Comparison of ENCODE assay signal across 12 cellular contexts in genomic region chr14:68444449-68445168, GRCh38.
DNase-seq lines count a peak whose midpoint lies in the region; ATAC-seq, FAIRE-seq and TF ChIP-seq lines count a peak whose summit lies in the region.
"Had no signal": no experiment of that assay in that cellular context is flagged by ENCODE, and none has a peak within 500 bp of the region (broad histone marks: within the 10 kb centered on the region; RNA-seq: fewer than 3 reads in every experiment).

No MANE protein-coding gene starts in this region.

- H3K36me3 ChIP-seq in heart left ventricle (no peaks in the 10 kb centered on the region), skeletal muscle satellite cell (ENCODE audit: insufficient read depth, low read length) (no peaks in the 10 kb centered on the region)

- DNase-seq in H54 (ENCODE audit: insufficient read length, low spot score) (no peak), SW480 (ENCODE audit: low spot score) (peak; percentile 69), heart left ventricle (peak in 4 of 5 donors; percentile 31 to 60 (median 41)), NCI-H128 (lab: John Stamatoyannopoulos, UW; ENCODE audit: unreplicated experiment) (no peak)
- no peak for DNase-seq in stimulated activated naive CD4-positive, alpha-beta T cell (lab: John Stamatoyannopoulos, UW)
- DNase-seq: activated T-cell treated with anti-CD3 and anti-CD28 coated beads, Interleukin-2, amount 50 U/mL, for 72 hours; cortex of kidney; NCI-H526 had no signal

- H3K4me1 ChIP-seq in heart left ventricle = peaks cover 0 to 33% (median 9%) of the 10 kb centered on the region in 12 donors
- H3K4me1 ChIP-seq in skeletal muscle satellite cell (ENCODE audit: control insufficient read depth, insufficient read depth, low read length) = peaks cover 26% of the 10 kb centered on the region
- H3K4me1 ChIP-seq: parathyroid adenoma had no signal

- ATAC-seq in heart left ventricle = peak in 2 of 4 donors; percentile 68 to 70
- ATAC-seq in GM21515 (IDR thresholded peaks at IDR 0.05; ENCODE audit: unreplicated experiment) = no peak
- no peak for ATAC-seq in GM18511 (IDR thresholded peaks at IDR 0.05; ENCODE audit: unreplicated experiment)
- ATAC-seq: activated T-cell treated with anti-CD3 and anti-CD28 coated beads, Interleukin-2, amount 50 U/mL, for 72 hours had no signal

- H3K9ac ChIP-seq in skeletal muscle satellite cell (ENCODE audit: low read depth, low read length) = no peak overlapping the region
- H3K9ac ChIP-seq: parathyroid adenoma had no signal

- H3K27ac ChIP-seq in heart left ventricle = no peak overlapping the region
- H3K27ac ChIP-seq: parathyroid adenoma had no signal

- H3K4me2 ChIP-seq in skeletal muscle satellite cell (ENCODE audit: low read length) = peak overlapping the region; percentile 10

- H3K27me3 ChIP-seq in heart left ventricle (no peaks in the 10 kb centered on the region), skeletal muscle satellite cell (ENCODE audit: control insufficient read depth, insufficient read depth, low read length) (no peaks in the 10 kb centered on the region)

- intact Hi-C loops in heart left ventricle (cut with DNase I) = no loop called here

- TF ChIP-seq POLR2A in H54 (IDR thresholded peaks at IDR 0.05; ENCODE audit: low read depth, low read length) = no peak
- TF ChIP-seq POLR2A in heart left ventricle (IDR thresholded peaks at IDR 0.05) = no peak

- TF ChIP-seq CTCF in heart left ventricle (IDR thresholded peaks at IDR 0.05) = no peak

- H3K9me3 ChIP-seq in heart left ventricle (no peaks in the 10 kb centered on the region), skeletal muscle satellite cell (replicated peaks; ENCODE audit: low read length) (no peaks in the 10 kb centered on the region)

- WGBS in heart left ventricle, 4 donors = 5 to 14% (median 6%) methylated on average over 2 of the region's 2 CpGs

- no peak overlapping the region for H3K4me3 ChIP-seq in heart left ventricle
- H3K4me3 ChIP-seq in skeletal muscle satellite cell (ENCODE audit: low read length) = no peak overlapping the region

- FAIRE-seq in H54 (lab: Jason Lieb, UNC) = peak; percentile 96

Comparison
In these comparisons a context has a peak if more than half of its experiments do, and no peak if none do; other contexts are left out.
1. DNase-seq: peak in SW480 (single experiment) and heart left ventricle (4 of 5); none in H54 (single experiment), NCI-H128 (single experiment) and stimulated activated naive CD4-positive, alpha-beta T cell (0 of 6).